In genomic region chr10:46060706-46061105, GRCh38 we compare ENCODE assay signal across 2 cellular contexts.
TF ChIP-seq lines count a peak whose summit lies in the region.

No MANE protein-coding gene starts in this region.

TF ChIP-seq in IMR-90, 13 proteins besides CTCF, POLR2A, EP300 and RAD21:
- no peak for TF ChIP-seq USF2 (IDR thresholded peaks at IDR 0.05; ENCODE audit: low read depth, low read length)
- no peak for TF ChIP-seq RCOR1 (IDR thresholded peaks at IDR 0.05; ENCODE audit: insufficient replicate concordance, low read length)
- TF ChIP-seq MAZ (IDR thresholded peaks at IDR 0.05; ENCODE audit: borderline replicate concordance, low read depth, low read length): no peak
- no peak for TF ChIP-seq BHLHE40 (IDR thresholded peaks at IDR 0.05; ENCODE audit: low read depth, low read length)
- no peak for TF ChIP-seq FOS (IDR thresholded peaks at IDR 0.05; ENCODE audit: low read depth, low read length)
- TF ChIP-seq MXI1 (IDR thresholded peaks at IDR 0.05; ENCODE audit: borderline replicate concordance, low read depth, low read length): no peak
- TF ChIP-seq CEBPB (IDR thresholded peaks at IDR 0.05; ENCODE audit: low read depth, low read length): no peak
- TF ChIP-seq RFX5 (IDR thresholded peaks at IDR 0.05; ENCODE audit: low read depth, low read length): no peak
- no peak for TF ChIP-seq CHD1 (IDR thresholded peaks at IDR 0.05; ENCODE audit: low read depth, low read length)
- TF ChIP-seq ELK1 (IDR thresholded peaks at IDR 0.05; ENCODE audit: borderline replicate concordance, low read depth, low read length): no peak
- no peak for TF ChIP-seq NFE2L2 (IDR thresholded peaks at IDR 0.05; ENCODE audit: low read depth, low read length)
TF ChIP-seq in IMR-90: peak in this region for 0.

TF ChIP-seq in H1, 55 proteins besides CTCF, POLR2A, EP300 and RAD21:
- no peak for TF ChIP-seq TBP (IDR thresholded peaks at IDR 0.05; ENCODE audit: low read depth, low read length)
- peak; percentile 50; the same call in 1 of the 2 replicates for TF ChIP-seq MAX (IDR thresholded peaks at IDR 0.05)
- 0 out of 2 replicates have a peak, but pooled peaks have one; percentile 21 for TF ChIP-seq E2F6 (IDR thresholded peaks at IDR 0.05)
